ENCODE assay signal across 1 cellular context in genomic region chr1:40531381-40532061, GRCh38.
TF ChIP-seq lines count a peak whose summit lies in the region.

ZNF684 (plus strand) TSS chr1:40531637; CDS start chr1:40533167, 1,530 bp downstream.

TF ChIP-seq in HepG2, 621 proteins besides CTCF, POLR2A, EP300 and RAD21 (continued from another document and continues in another):
- TF ChIP-seq TCF7L2 (IDR thresholded peaks at IDR 0.05; ENCODE audit: low read depth, low read length), result no peak
- TF ChIP-seq CSRNP1 (CRISPR knock-in tag; IDR thresholded peaks at IDR 0.05), result peak; percentile 63; the same call in 1 of the 2 replicates
- TF ChIP-seq ZFP90 (CRISPR knock-in tag; IDR thresholded peaks at IDR 0.05; ENCODE audit: borderline replicate concordance), result peak; percentile 14; the same call in 1 of the 2 replicates
- TF ChIP-seq ELF1 (CRISPR knock-in tag; IDR thresholded peaks at IDR 0.05), result peak; percentile 97
- peak; percentile 95 for TF ChIP-seq TFDP1 (CRISPR knock-in tag; IDR thresholded peaks at IDR 0.05; ENCODE audit: borderline replicate concordance)
- 0 out of 2 replicates have a peak, but pooled peaks have one; percentile 25 for TF ChIP-seq MIXL1 (CRISPR knock-in tag; IDR thresholded peaks at IDR 0.05)
- no peak for TF ChIP-seq ZNF160 (CRISPR knock-in tag; IDR thresholded peaks at IDR 0.05)
- TF ChIP-seq U2AF1 (optimal IDR thresholded peaks at IDR 0.05; ENCODE audit: low read depth, low read length), result peak; percentile 84
- TF ChIP-seq KLF16 (CRISPR knock-in tag; IDR thresholded peaks at IDR 0.05), result no peak
- no peak for TF ChIP-seq ISL2 (CRISPR knock-in tag; IDR thresholded peaks at IDR 0.05)
- no peak for TF ChIP-seq SCMH1 (CRISPR knock-in tag; IDR thresholded peaks at IDR 0.05; ENCODE audit: borderline replicate concordance)
- peak; percentile 30; the same call in 1 of the 2 replicates for TF ChIP-seq SRF (IDR thresholded peaks at IDR 0.05; ENCODE audit: low read depth, low read length)
- TF ChIP-seq ZNF572 (CRISPR knock-in tag; IDR thresholded peaks at IDR 0.05), result no peak
- TF ChIP-seq ZFP36L1 (CRISPR knock-in tag; IDR thresholded peaks at IDR 0.05), result peak; percentile 45
- no peak for TF ChIP-seq ZSCAN22 (CRISPR knock-in tag; IDR thresholded peaks at IDR 0.05)
- TF ChIP-seq PAWR (CRISPR knock-in tag; IDR thresholded peaks at IDR 0.05; ENCODE audit: borderline replicate concordance), result no peak
- TF ChIP-seq ATF1 (CRISPR knock-in tag; IDR thresholded peaks at IDR 0.05), result peak; percentile 92
- no peak for TF ChIP-seq RELA (CRISPR knock-in tag; IDR thresholded peaks at IDR 0.05)
- peak; percentile 60; the same call in 1 of the 2 replicates for TF ChIP-seq FOXK1 (CRISPR knock-in tag; IDR thresholded peaks at IDR 0.05; ENCODE audit: borderline replicate concordance, low read depth)
- peak; percentile 68; the same call in 1 of the 2 replicates for TF ChIP-seq ZNF556 (CRISPR knock-in tag; IDR thresholded peaks at IDR 0.05; ENCODE audit: borderline replicate concordance)
- no peak for TF ChIP-seq ARNTL (CRISPR knock-in tag; IDR thresholded peaks at IDR 0.05)
- TF ChIP-seq HNRNPK (IDR thresholded peaks at IDR 0.05; ENCODE audit: low read depth, low read length, poor library complexity, severe bottlenecking), result no peak
- TF ChIP-seq ZBTB20 (CRISPR knock-in tag; IDR thresholded peaks at IDR 0.05; ENCODE audit: borderline replicate concordance, low read depth), result peak; percentile 29; the same call in 1 of the 2 replicates
- no peak for TF ChIP-seq NFATC3 (CRISPR knock-in tag; IDR thresholded peaks at IDR 0.05)
- TF ChIP-seq ZNF768 (CRISPR knock-in tag; IDR thresholded peaks at IDR 0.05), result peak; percentile 64
- TF ChIP-seq THYN1 (CRISPR knock-in tag; IDR thresholded peaks at IDR 0.05; ENCODE audit: borderline replicate concordance, low read depth), result no peak
- TF ChIP-seq NR3C1 (CRISPR knock-in tag; IDR thresholded peaks at IDR 0.05), result no peak
- TF ChIP-seq HCFC1 (IDR thresholded peaks at IDR 0.05; ENCODE audit: low read depth, low read length), result peak; percentile 86
- no peak for TF ChIP-seq RNF2 (conservative IDR thresholded peaks at IDR 0.05; ENCODE audit: low read depth)
- no peak for TF ChIP-seq TFAP4 (IDR thresholded peaks at IDR 0.05; ENCODE audit: borderline replicate concordance, low read depth)
- peak; percentile 14; the same call in 1 of the 2 replicates for TF ChIP-seq FOXC1 (CRISPR knock-in tag; IDR thresholded peaks at IDR 0.05; ENCODE audit: borderline replicate concordance)
- TF ChIP-seq ZNF891 (CRISPR knock-in tag; IDR thresholded peaks at IDR 0.05), result peak; percentile 82; the same call in 1 of the 2 replicates
- TF ChIP-seq ZMAT3 (CRISPR knock-in tag; conservative IDR thresholded peaks at IDR 0.05), result 0 out of 2 replicates have a peak, but pooled peaks have one; percentile 25
- TF ChIP-seq HOXA9 (CRISPR knock-in tag; IDR thresholded peaks at IDR 0.05; ENCODE audit: borderline replicate concordance), result no peak
- TF ChIP-seq GZF1 (CRISPR knock-in tag; IDR thresholded peaks at IDR 0.05), result peak; percentile 61; the same call in 1 of the 2 replicates
- peak; percentile 64; the same call in 1 of the 2 replicates for TF ChIP-seq ZNF335 (CRISPR knock-in tag; IDR thresholded peaks at IDR 0.05)
- no peak for TF ChIP-seq MEIS2 (CRISPR knock-in tag; IDR thresholded peaks at IDR 0.05)
- TF ChIP-seq ZNF772 (CRISPR knock-in tag; IDR thresholded peaks at IDR 0.05), result peak; percentile 82
- no peak for TF ChIP-seq ZNF280B (CRISPR knock-in tag; IDR thresholded peaks at IDR 0.05; ENCODE audit: borderline replicate concordance)
- no peak for TF ChIP-seq HMGXB3 (CRISPR knock-in tag; IDR thresholded peaks at IDR 0.05; ENCODE audit: borderline replicate concordance)
- TF ChIP-seq ZNF781 (CRISPR knock-in tag; IDR thresholded peaks at IDR 0.05; ENCODE audit: borderline replicate concordance, not compliant biosample characterization), result peak; percentile 89
- peak; percentile 10 for TF ChIP-seq TBL1XR1 (IDR thresholded peaks at IDR 0.05; ENCODE audit: borderline replicate concordance, low read length, partially characterized antibody)
- TF ChIP-seq HIVEP1 (CRISPR knock-in tag; IDR thresholded peaks at IDR 0.05), result peak; percentile 31; the same call in 1 of the 2 replicates
- TF ChIP-seq THAP9 (CRISPR knock-in tag; IDR thresholded peaks at IDR 0.05; ENCODE audit: borderline replicate concordance), result peak; percentile 61; the same call in 1 of the 2 replicates
- TF ChIP-seq HNF1B (CRISPR knock-in tag; IDR thresholded peaks at IDR 0.05), result peak; percentile 51; the same call in 1 of the 2 replicates
- 0 out of 2 replicates have a peak, but pooled peaks have one; percentile 31 for TF ChIP-seq CC2D1A (CRISPR knock-in tag; IDR thresholded peaks at IDR 0.05)
- no peak for TF ChIP-seq ZNF138 (CRISPR knock-in tag; IDR thresholded peaks at IDR 0.05; ENCODE audit: low read depth)
- peak; percentile 70; the same call in 1 of the 2 replicates for TF ChIP-seq TAF1 (CRISPR knock-in tag; IDR thresholded peaks at IDR 0.05)
- peak; percentile 34; the same call in 1 of the 2 replicates for TF ChIP-seq CBFB (CRISPR knock-in tag; IDR thresholded peaks at IDR 0.05)
- TF ChIP-seq TMF1 (CRISPR knock-in tag; IDR thresholded peaks at IDR 0.05; ENCODE audit: low read depth), result 0 out of 2 replicates have a peak, but pooled peaks have one; percentile 42
- no peak for TF ChIP-seq ZFP36L2 (CRISPR knock-in tag; IDR thresholded peaks at IDR 0.05)
- TF ChIP-seq CREB1 (IDR thresholded peaks at IDR 0.05), result peak; percentile 78
- peak; percentile 99 for TF ChIP-seq CREB1 (CRISPR knock-in tag; IDR thresholded peaks at IDR 0.05)
- no peak for TF ChIP-seq ZNF720 (CRISPR knock-in tag; IDR thresholded peaks at IDR 0.05)
- no peak for TF ChIP-seq CENPBD1 (CRISPR knock-in tag; IDR thresholded peaks at IDR 0.05; ENCODE audit: borderline replicate concordance, low read depth)
- TF ChIP-seq REPIN1 (CRISPR knock-in tag; IDR thresholded peaks at IDR 0.05; ENCODE audit: borderline replicate concordance, low read depth), result peak; percentile 82; the same call in 1 of the 2 replicates
- no peak for TF ChIP-seq GATA4 (IDR thresholded peaks at IDR 0.05; ENCODE audit: borderline replicate concordance, low read depth)
- TF ChIP-seq TSC22D2 (CRISPR knock-in tag; IDR thresholded peaks at IDR 0.05; ENCODE audit: borderline replicate concordance), result peak; percentile 63; the same call in 1 of the 2 replicates
